ENCODE assay signal across 9 cellular contexts in genomic region chr1:2583871-2584341, GRCh38. TPM values are rescaled to one million over a fixed set of nuclear protein-coding genes. Genes with fewer than 3 reads are reported as not detected.
DNase-seq lines count a peak whose midpoint lies in the region; ATAC-seq and TF ChIP-seq lines count a peak whose summit lies in the region.
"Had no signal": no experiment of that assay in that cellular context is flagged by ENCODE, and none has a peak within 500 bp of the region (broad histone marks: within the 10 kb centered on the region; RNA-seq: fewer than 3 reads in every experiment).

No MANE protein-coding gene starts in this region.

- H3K27me3 Mint-ChIP-seq in dendritic cell treated with granulocyte-macrophage colony-stimulating factor and Interleukin-4, amounts not matched to agents 40 ng/mL and 50 ng/mL, for 4 days: peaks cover 15% of the 10 kb centered on the region

- peaks cover 76% of the 10 kb centered on the region for H3K4me1 Mint-ChIP-seq in dendritic cell treated with granulocyte-macrophage colony-stimulating factor and Interleukin-4, amounts not matched to agents 40 ng/mL and 50 ng/mL, for 4 days (ENCODE audit: low read depth)

- peak overlapping the region; percentile 94; the same call in 1 of the 2 replicates for H3K4me2 ChIP-seq in OCI-LY7 (ENCODE audit: low read length)
- no peak overlapping the region for H3K4me2 ChIP-seq in PC-9

- peak overlapping the region; percentile 56 for H3K27ac Mint-ChIP-seq in dendritic cell treated with granulocyte-macrophage colony-stimulating factor and Interleukin-4, amounts not matched to agents 40 ng/mL and 50 ng/mL, for 4 days

- DNase-seq in NCI-H2196 (lab: John Stamatoyannopoulos, UW; ENCODE audit: unreplicated experiment) (peak; percentile 20), NCI-H2196 treated with DMSO at 0.1 percent for 48 hours (lab: John Stamatoyannopoulos, UW; ENCODE audit: unreplicated experiment) (no peak), OCI-LY7 (ENCODE audit: low spot score) (no peak), spleen (peak; percentile 76), PC-9 (no peak), head of caudate nucleus (no peak)

- POLR2A ChIA-PET in OCI-LY7 (lab: Charles Lee): interaction anchor here (1.1 to 3.2 kb wide), 3 partner anchors 28 to 37 kb away, joined by 3 to 15 read pairs (median 4); partner anchors contain the start of gene TNFRSF14
- POLR2A ChIA-PET in PC-9 (lab: Charles Lee; ENCODE audit: unreplicated experiment): no interaction called here

- peak overlapping the region; percentile 89 for H3K27ac ChIP-seq in OCI-LY7 (ENCODE audit: low read depth, low read length, poor library complexity, severe bottlenecking)
- H3K27ac ChIP-seq in spleen: peak overlapping the region; percentile 95 to 100 (median 99)
- H3K27ac ChIP-seq in PC-9: no peak overlapping the region

- H3K4me3 ChIP-seq in OCI-LY7 (ENCODE audit: low read depth, low read length, poor library complexity, severe bottlenecking) (no peak overlapping the region), spleen (peak overlapping the region in 1 of 8 donors; percentile 95), PC-9 (no peak overlapping the region)

- TF ChIP-seq CTCF in OCI-LY7 (conservative IDR thresholded peaks at IDR 0.05; ENCODE audit: low read length) (no peak), spleen (IDR thresholded peaks at IDR 0.05 in 8 of 11, conservative IDR thresholded peaks at IDR 0.05 in 3 of 11) (no peak), PC-9 (conservative IDR thresholded peaks at IDR 0.05) (no peak)

- peaks cover 0 to 7% (median 0%) of the 10 kb centered on the region in 7 donors for H3K27me3 ChIP-seq in spleen (replicated peaks in 1 of 7)
- H3K27me3 ChIP-seq in PC-9 (ENCODE audit: insufficient read depth, low read depth): peaks cover under 1% of the 10 kb centered on the region; the same call in 1 of the 2 replicates

- CTCF ChIA-PET in OCI-LY7 (lab: Charles Lee; ENCODE audit: unreplicated experiment) (no interaction called here), PC-9 (lab: Charles Lee) (no interaction called here)

- BruUV-seq in OCI-LY7 (replicated peaks; lab: Mats Ljungman, UMichigan) (no TSS peak), PC-9 (replicated peaks; lab: Mats Ljungman, UMichigan) (no TSS peak)

- H4K20me1 ChIP-seq in OCI-LY7 (ENCODE audit: insufficient read depth, low read length): no peaks in the 10 kb centered on the region
- H4K20me1 ChIP-seq in PC-9 (ENCODE audit: insufficient read depth): no peaks in the 10 kb centered on the region

- H3K79me2 ChIP-seq in OCI-LY7 (ENCODE audit: insufficient read depth, low read depth, low read length) (no peaks in the 10 kb centered on the region), PC-9 (ENCODE audit: low read depth) (0 out of 2 replicates have a peak, but pooled peaks cover 6% of the 10 kb centered on the region)

- 62 to 79% (median 67%) methylated on average over 14 of the region's 14 CpGs for WGBS in spleen, 5 donors

- peaks cover 52% of the 10 kb centered on the region for H3K4me1 ChIP-seq in OCI-LY7 (ENCODE audit: insufficient read depth, low read length, poor library complexity, severe bottlenecking)
- peaks cover 28 to 91% (median 64%) of the 10 kb centered on the region in 6 donors for H3K4me1 ChIP-seq in spleen
- no peaks in the 10 kb centered on the region for H3K4me1 ChIP-seq in PC-9 (replicated peaks; ENCODE audit: insufficient read depth)

- no peaks in the 10 kb centered on the region for H3K9me3 Mint-ChIP-seq in dendritic cell treated with granulocyte-macrophage colony-stimulating factor and Interleukin-4, amounts not matched to agents 40 ng/mL and 50 ng/mL, for 4 days

- ATAC-seq in GM18873 (IDR thresholded peaks at IDR 0.05; ENCODE audit: low FRiP score, unreplicated experiment): no peak

- H3F3A ChIP-seq in PC-9 (ENCODE audit: insufficient read depth, low read depth): peaks cover 9% of the 10 kb centered on the region; the same call in 1 of the 2 replicates

- intact Hi-C loops in OCI-LY7 (cut with micrococcal nuclease; ENCODE audit: unreplicated experiment): loop anchor here (2.0 kb wide), 2 partner anchors 35 to 169 kb away; no protein-coding TSS in a partner anchor
- intact Hi-C loops in dendritic cell treated with granulocyte-macrophage colony-stimulating factor and Interleukin-4, amounts not matched to agents 40 ng/mL and 50 ng/mL, for 4 days (cut with micrococcal nuclease): no loop called here
- intact Hi-C loops in spleen (cut with DNase I; ENCODE audit: low total_unique reads): no loop called here
- intact Hi-C loops in PC-9 (cut with micrococcal nuclease; ENCODE audit: unreplicated experiment): loop anchor here (10.0 kb wide), 1 partner anchor 61 kb away; no protein-coding TSS in a partner anchor
- intact Hi-C loops in head of caudate nucleus (cut with DNase I): no loop called here

- H2AFZ ChIP-seq in OCI-LY7 (ENCODE audit: low read length) (no peak overlapping the region), PC-9 (no peak overlapping the region)

- no peak for TF ChIP-seq POLR2A in spleen (IDR thresholded peaks at IDR 0.05)

- no peaks in the 10 kb centered on the region for H3K9me2 ChIP-seq in OCI-LY7 (ENCODE audit: insufficient read depth, low read length)
- no peaks in the 10 kb centered on the region for H3K9me2 ChIP-seq in PC-9 (ENCODE audit: insufficient read depth)

- peak overlapping the region; percentile 56 for H3K4me3 Mint-ChIP-seq in dendritic cell treated with granulocyte-macrophage colony-stimulating factor and Interleukin-4, amounts not matched to agents 40 ng/mL and 50 ng/mL, for 4 days

- no peaks in the 10 kb centered on the region for H3K9me3 ChIP-seq in OCI-LY7 (ENCODE audit: low read length)
- no peaks in the 10 kb centered on the region for H3K9me3 ChIP-seq in spleen
- H3K9me3 ChIP-seq in PC-9 (ENCODE audit: insufficient read depth, low read depth): no peaks in the 10 kb centered on the region

- peaks cover 34% of the 10 kb centered on the region for H3K36me3 Mint-ChIP-seq in dendritic cell treated with granulocyte-macrophage colony-stimulating factor and Interleukin-4, amounts not matched to agents 40 ng/mL and 50 ng/mL, for 4 days (ENCODE audit: low read depth)

- no peaks in the 10 kb centered on the region for H3K36me3 ChIP-seq in OCI-LY7 (ENCODE audit: insufficient read depth, low read length)
- H3K36me3 ChIP-seq in spleen: peaks cover 0 to 8% (median 2%) of the 10 kb centered on the region in 6 donors
- H3K36me3 ChIP-seq in PC-9 (ENCODE audit: low read depth): no peaks in the 10 kb centered on the region

RNA-seq across cellular contexts. Expression of gene PRXL2B, which starts 2.7 kb away (rescaled TPM):
- 7.0 and 10.4 TPM in 2 replicates for total RNA-seq in OCI-LY7 (2014; rRNA removed; shearing (Covaris generic))
- total RNA-seq in OCI-LY7 (2022) (4.8 and 5.2 TPM in 2 replicates), spleen (10 to 100 TPM; 21.9 to 43.0 (median 26.7) TPM), PC-9 (2021) (26.1 and 35.3 TPM in 2 replicates)
- polyA plus RNA-seq in spleen: 10 to 100 TPM; 10.7 to 29.0 (median 13.2) TPM

RNA-seq across cellular contexts. Expression of gene TNFRSF14, which starts 27.7 kb away (rescaled TPM):
- total RNA-seq in OCI-LY7 (2014; rRNA removed; shearing (Covaris generic)): 15.0 and 18.5 TPM in 2 replicates
- total RNA-seq in OCI-LY7 (2022) (15.7 and 18.9 TPM in 2 replicates), spleen (100 to 1,000 TPM; 146 to 203 (median 190) TPM), PC-9 (2021) (9.9 and 13.8 TPM in 2 replicates)
- 100 to 1,000 TPM; 167 to 366 (median 302) TPM for polyA plus RNA-seq in spleen

RNA-seq across cellular contexts. Expression of gene MMEL1, which starts 48.9 kb away (rescaled TPM):
- not detected in 2 replicates for total RNA-seq in OCI-LY7 (2014; rRNA removed; shearing (Covaris generic))
- total RNA-seq in OCI-LY7 (2022) (not detected in 2 replicates), spleen (1 to 10 TPM in 6 of 7 donors, not detected in 1; 1.9 to 4.6 (median 3.5) TPM), PC-9 (2021) (2.7 and 4.9 TPM in 2 replicates)
- polyA plus RNA-seq in spleen: 1 to 10 TPM; 2.5 to 6.4 (median 2.9) TPM

RNA-seq across cellular contexts. Expression of gene HES5, which starts 53.8 kb away (rescaled TPM):
- total RNA-seq in OCI-LY7 (2014; rRNA removed; shearing (Covaris generic)): not detected in 2 replicates
- total RNA-seq in OCI-LY7 (2022): not detected in 2 replicates
- total RNA-seq in spleen: under 1 TPM in 4 of 7 donors, not detected in 3; 0.36 to 0.54 (median 0.42) TPM
- under 1 TPM in 1 of 3 donors, not detected in 2; 0.36 TPM for polyA plus RNA-seq in spleen
- total RNA-seq in PC-9 (2021): not detected in 2 replicates
- total RNA-seq: renal cortical epithelial cell had no signal

RNA-seq across cellular contexts. Expression of gene PANK4, which starts 57.5 kb away (rescaled TPM):
- 43.6 and 55.9 TPM in 2 replicates for total RNA-seq in OCI-LY7 (2014; rRNA removed; shearing (Covaris generic))
- total RNA-seq in OCI-LY7 (2022) (49.1 and 53.9 TPM in 2 replicates), spleen (10 to 100 TPM; 34.9 to 49.5 (median 47.6) TPM), PC-9 (2021) (20.5 and 33.4 TPM in 2 replicates)
- polyA plus RNA-seq in spleen: 10 to 100 TPM; 13.8 to 30.6 (median 14.0) TPM

Comparison
In these comparisons a context has a peak if more than half of its experiments do, and no peak if none do; other contexts are left out.
1. DNase-seq: peak in NCI-H2196 (single experiment) and spleen (single experiment); none in NCI-H2196 treated with DMSO at 0.1 percent for 48 hours (single experiment), OCI-LY7 (single experiment), PC-9 (0 of 2) and head of caudate nucleus (0 of 42).
2. intact Hi-C loops: an anchor here in OCI-LY7 (2.0 kb wide) and PC-9 (10.0 kb wide); none called in dendritic cell treated with granulocyte-macrophage colony-stimulating factor and Interleukin-4, amounts not matched to agents 40 ng/mL and 50 ng/mL, for 4 days, spleen and head of caudate nucleus.